11 cellular contexts compared by ENCODE assay signal in the genomic region with DNA sequence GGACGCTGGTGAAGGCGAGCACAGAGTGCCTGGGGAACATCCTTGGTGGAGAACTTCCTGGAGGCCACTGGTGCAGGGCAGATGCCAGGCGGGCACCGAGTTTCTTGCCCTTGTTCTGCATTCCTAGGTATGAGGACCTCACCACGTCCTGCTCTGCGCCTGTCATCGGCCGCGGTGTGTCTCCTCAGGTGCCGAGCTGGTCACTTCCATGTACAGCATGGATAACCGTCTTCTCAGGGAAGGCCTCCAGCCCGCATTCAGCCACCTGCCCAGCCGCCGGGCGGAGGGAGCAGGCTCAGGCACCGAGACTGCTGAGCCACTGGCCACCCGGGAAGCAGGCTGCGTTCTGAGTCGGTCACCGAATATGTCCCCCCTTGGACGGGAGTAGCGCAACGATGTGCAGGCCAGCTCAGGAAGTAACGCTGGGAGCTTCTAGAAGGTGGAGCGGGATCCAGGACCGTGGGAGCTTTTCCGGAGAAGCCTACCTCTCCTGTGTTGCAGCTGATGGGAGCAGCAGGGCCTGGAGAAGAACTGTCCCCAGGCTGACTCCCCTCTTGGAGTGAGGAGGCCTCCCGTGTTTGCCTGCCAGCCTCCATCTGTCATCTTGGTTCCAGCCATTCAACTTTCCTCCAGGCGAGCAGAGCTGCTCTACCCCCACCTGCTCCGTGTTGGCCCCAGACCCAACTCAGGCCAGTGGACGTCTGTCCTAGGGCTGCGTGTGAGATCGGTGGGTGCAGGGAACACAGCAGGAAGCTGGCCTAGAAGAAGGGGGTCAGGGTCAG. TPM values are rescaled to one million over a fixed set of nuclear protein-coding genes. Genes with fewer than 3 reads are reported as not detected.
A peak's percentile ranks its signal among the peaks of the same experiment; 100 is the strongest.
DNase-seq lines count a peak whose midpoint lies in the region; ATAC-seq, FAIRE-seq and TF ChIP-seq lines count a peak whose summit lies in the region.
"Had no signal": no experiment of that assay in that cellular context is flagged by ENCODE, and none has a peak within 500 bp of the region (broad histone marks: within the 10 kb centered on the region; RNA-seq: fewer than 3 reads in every experiment).

No MANE protein-coding gene starts in this region.

- TF ChIP-seq RAD21 in K562 (CRISPR knock-in tag; conservative IDR thresholded peaks at IDR 0.05 in 1 of 2, IDR thresholded peaks at IDR 0.05 in 1 of 2): no peak

- intact Hi-C loops in Caco-2 (cut with micrococcal nuclease; ENCODE audit: unreplicated experiment): no loop called here
- intact Hi-C loops in K562 (cut with micrococcal nuclease): no loop called here

- peaks cover 16% of the 10 kb centered on the region; the same call in 1 of the 2 replicates for H4K20me1 ChIP-seq in K562 (replicated peaks; ENCODE audit: control insufficient read depth, insufficient read depth, low read length)

- H2AFZ ChIP-seq in K562 (ENCODE audit: low read depth, low read length): no peak overlapping the region

- no peak overlapping the region for H3K4me2 ChIP-seq in K562 (ENCODE audit: insufficient read depth, low read length)

- no peak for FAIRE-seq in K562 (lab: Jason Lieb, UNC)
- FAIRE-seq: endometrium had no signal

- peak; percentile 19 for DNase-seq in NCI-H345 treated with DMSO at 0.1 percent for 48 hours (lab: John Stamatoyannopoulos, UW; ENCODE audit: unreplicated experiment)
- no peak for DNase-seq in NCI-H345 (lab: John Stamatoyannopoulos, UW)
- DNase-seq in Caco-2: no peak
- no peak for DNase-seq in K562 (ENCODE audit: extremely low read depth in 1 of 4, low spot score in 3 of 4)
- DNase-seq in natural killer cell treated with Interleukin-12 subunit alpha and Interleukin-12 subunit beta and Interleukin-15 and Interleukin-18, amount 100 ng/mL, for 72 hours (ENCODE audit: low spot score): no peak
- DNase-seq in DMS79 treated with DMSO at 0.1 percent for 48 hours (lab: John Stamatoyannopoulos, UW): no peak
- DNase-seq in activated gamma-delta T cell (lab: John Stamatoyannopoulos, UW): no peak
- DNase-seq: MG63 had no signal

- 76% methylated on average over 27 of the region's 33 CpGs for WGBS in K562 (ENCODE audit: insufficient coverage, low coverage, missing lambda C conversion rate)

- peaks cover 22% of the 10 kb centered on the region for H3K4me1 ChIP-seq in Caco-2
- peaks cover 13 to 68% of the 10 kb centered on the region in 2 experiments for H3K4me1 ChIP-seq in K562 (replicated peaks in 1 of 2; ENCODE audit: control insufficient read depth in 2 of 2, insufficient read depth in 2 of 2, low read length in 2 of 2)

- in situ Hi-C loops in K562 (cut with MboI): no loop called here

- H3K9ac ChIP-seq in K562 (ENCODE audit: insufficient read depth in 1 of 2, low read depth in 2 of 2, low read length in 2 of 2): no peak overlapping the region

- H3K4me3 ChIP-seq in Caco-2 (ENCODE audit: low read depth, low read length): no peak overlapping the region
- H3K4me3 ChIP-seq in K562: no peak overlapping the region

- POLR2A ChIA-PET in Caco-2 (lab: Charles Lee) (interaction anchor here (2.2 kb wide), 1 partner anchor 11 kb away, joined by 8 read pairs; no protein-coding TSS in a partner anchor), K562 (lab: Yijun Ruan, JAX) (interaction anchor here (0.6 to 1.1 kb wide), 6 partner anchors 14 to 1822 kb away, joined by 3 to 4 read pairs (median 3); no protein-coding TSS in a partner anchor)

- H3K27me3 ChIP-seq in Caco-2 (replicated peaks; ENCODE audit: control insufficient read depth, insufficient read depth, low read length) (no peaks in the 10 kb centered on the region), K562 (ENCODE audit: control insufficient read depth in 2 of 2, insufficient read depth in 2 of 2, low read length in 2 of 2) (no peaks in the 10 kb centered on the region)
- H3K27me3 ChIP-seq: MG63 had no signal

- no peaks in the 10 kb centered on the region for H3K9me3 Mint-ChIP-seq in Caco-2 (ENCODE audit: unreplicated experiment)
- no peaks in the 10 kb centered on the region for H3K9me3 Mint-ChIP-seq in natural killer cell treated with Interleukin-12 subunit alpha and Interleukin-12 subunit beta and Interleukin-15 and Interleukin-18, amount 100 ng/mL, for 72 hours
- H3K9me3 Mint-ChIP-seq: activated naive CD4-positive, alpha-beta T cell treated with anti-CD3 and anti-CD28 coated beads, Interleukin-2, amount 50 U/mL, for 72 hours had no signal

- peak overlapping the region; percentile 79 for H3K4me3 Mint-ChIP-seq in Caco-2 (ENCODE audit: unreplicated experiment)
- H3K4me3 Mint-ChIP-seq in natural killer cell treated with Interleukin-12 subunit alpha and Interleukin-12 subunit beta and Interleukin-15 and Interleukin-18, amount 100 ng/mL, for 72 hours: peak overlapping the region; percentile 65

- CTCF ChIA-PET in Caco-2 (lab: Charles Lee): interaction anchor here (0.8 to 1.6 kb wide), 2 partner anchors 11 to 12 kb away, joined by 3 to 4 read pairs; no protein-coding TSS in a partner anchor
- CTCF ChIA-PET in K562 (lab: Yijun Ruan, JAX; ENCODE audit: low intra/inter-chr PET ratio): no interaction called here

- no TSS peak for BruUV-seq in Caco-2 (replicated peaks; lab: Mats Ljungman, UMichigan)
- BruUV-seq in K562 (replicated peaks; lab: Mats Ljungman, UMichigan): TSS peak; percentile 34

- H3K36me3 ChIP-seq in Caco-2 (ENCODE audit: control insufficient read depth, insufficient read depth, low read length) (no peaks in the 10 kb centered on the region), K562 (ENCODE audit: control insufficient read depth, insufficient read depth, low read length) (peaks cover 14% of the 10 kb centered on the region; the same call in 2 of the 3 replicates)

- no peaks in the 10 kb centered on the region for H3K9me1 ChIP-seq in K562 (ENCODE audit: control insufficient read depth, insufficient read depth, low read length)

- peaks cover 41% of the 10 kb centered on the region for H3K36me3 Mint-ChIP-seq in Caco-2 (ENCODE audit: insufficient read depth, unreplicated experiment)
- H3K36me3 Mint-ChIP-seq in natural killer cell treated with Interleukin-12 subunit alpha and Interleukin-12 subunit beta and Interleukin-15 and Interleukin-18, amount 100 ng/mL, for 72 hours: no peaks in the 10 kb centered on the region
- H3K36me3 Mint-ChIP-seq: activated naive CD4-positive, alpha-beta T cell treated with anti-CD3 and anti-CD28 coated beads, Interleukin-2, amount 50 U/mL, for 72 hours had no signal

- H3K4me1 Mint-ChIP-seq in Caco-2 (ENCODE audit: low read depth, unreplicated experiment): peaks cover 36% of the 10 kb centered on the region
- peaks cover 6% of the 10 kb centered on the region in 2 donors for H3K4me1 Mint-ChIP-seq in natural killer cell treated with Interleukin-12 subunit alpha and Interleukin-12 subunit beta and Interleukin-15 and Interleukin-18, amount 100 ng/mL, for 72 hours (ENCODE audit: low read depth in 2 of 2)

- H3K27ac Mint-ChIP-seq in Caco-2 (ENCODE audit: unreplicated experiment): no peak overlapping the region
- no peak overlapping the region for H3K27ac Mint-ChIP-seq in natural killer cell treated with Interleukin-12 subunit alpha and Interleukin-12 subunit beta and Interleukin-15 and Interleukin-18, amount 100 ng/mL, for 72 hours
- H3K27ac Mint-ChIP-seq: activated naive CD4-positive, alpha-beta T cell treated with anti-CD3 and anti-CD28 coated beads, Interleukin-2, amount 50 U/mL, for 72 hours had no signal

- H3K27ac ChIP-seq in K562 (ENCODE audit: extremely low read depth, low read depth, low read length): no peak overlapping the region

- TF ChIP-seq CTCF in Caco-2 (IDR thresholded peaks at IDR 0.05; ENCODE audit: insufficient read depth in 1 of 2, low read depth in 1 of 2, low read length in 1 of 2, severe bottlenecking in 1 of 2, unreplicated experiment in 1 of 2) (no peak), K562 (IDR thresholded peaks at IDR 0.05 in 2 of 3, conservative IDR thresholded peaks at IDR 0.05 in 1 of 3; ENCODE audit: insufficient read depth in 2 of 3, low read depth in 1 of 3, low read length in 3 of 3) (no peak)

- ATAC-seq in K562 (no peak), GM18909 (IDR thresholded peaks at IDR 0.05; ENCODE audit: poor library complexity, unreplicated experiment) (no peak)
- ATAC-seq in natural killer cell treated with Interleukin-12 subunit alpha and Interleukin-12 subunit beta and Interleukin-15 and Interleukin-18, amount 100 ng/mL, for 72 hours: no peak
- ATAC-seq: activated naive CD4-positive, alpha-beta T cell treated with anti-CD3 and anti-CD28 coated beads, Interleukin-2, amount 50 U/mL, for 72 hours had no signal

- TF ChIP-seq EP300 in K562 (IDR thresholded peaks at IDR 0.05; ENCODE audit: low read length): no peak

- H3K9me3 ChIP-seq in Caco-2 (no peaks in the 10 kb centered on the region), K562 (replicated peaks; ENCODE audit: control insufficient read depth, insufficient read depth, low read depth, low read length) (no peaks in the 10 kb centered on the region)
- H3K9me3 ChIP-seq: MG63 had no signal

- peaks cover 30% of the 10 kb centered on the region for H3K79me2 ChIP-seq in K562 (ENCODE audit: control insufficient read depth, insufficient read depth, low read length)

- no peak for TF ChIP-seq POLR2A in K562 (conservative IDR thresholded peaks at IDR 0.05)

- H3K27me3 Mint-ChIP-seq in Caco-2 (ENCODE audit: insufficient read depth, unreplicated experiment): no peaks in the 10 kb centered on the region
- H3K27me3 Mint-ChIP-seq in natural killer cell treated with Interleukin-12 subunit alpha and Interleukin-12 subunit beta and Interleukin-15 and Interleukin-18, amount 100 ng/mL, for 72 hours: peaks cover 8 to 12% of the 10 kb centered on the region in 2 donors

RNA-seq across cellular contexts. Expression of a gene that starts 2.1 kb away (rescaled TPM):
- total RNA-seq in Caco-2 (2022) (52.6 and 57.7 TPM in 2 replicates), K562 (2014; rRNA removed) (26.7 and 31.9 TPM in 2 replicates), K562 (2014; rRNA removed; fragmentation: Illumina TruSeq; extraction: Trizol) (14.2 and 17.7 TPM in 2 replicates), K562 (2015; rRNA removed; fragmentation: Illumina TruSeq; extraction: Trizol) (18.4 and 21.2 TPM in 2 replicates), K562 (2021) (44.7 and 51.6 TPM in 2 replicates)
- total RNA-seq in K562 (2011; cell fraction: chromatin; rRNA removed; ENCODE audit: low replicate concordance): 69.8 and 141 TPM in 2 replicates
- total RNA-seq in K562 (2011; cell fraction: nucleolus; rRNA removed): 54.5 and 61.0 TPM in 2 replicates
- total RNA-seq in K562 (2011; cell fraction: nucleoplasm; rRNA removed): 40.5 and 42.0 TPM in 2 replicates
- polyA plus RNA-seq in K562 (2011; rRNA removed) (9.8 and 13.6 TPM in 2 replicates), K562 (2014; fragmentation: Illumina TruSeq; extraction: Trizol) (20.7 and 30.0 TPM in 2 replicates), K562 (2014; fragmentation: Nextera tagmentation; extraction: Ambion mirVana) (1 to 10 TPM; 2.3 to 2.4 TPM), K562 (2014; rRNA removed) (17.3 and 23.2 TPM in 2 replicates)
- polyA plus RNA-seq in K562 (2011; cell fraction: cytosol; rRNA removed): 9.8 and 28.7 TPM in 2 replicates
- polyA plus RNA-seq in K562 (2011; cell fraction: nucleus; rRNA removed): 37.7 and 77.3 TPM in 2 replicates
- 37.1 and 42.6 TPM in 2 replicates for polyA plus RNA-seq in K562 (2012)
- 11.9 and 13.6 TPM in 2 replicates for polyA minus RNA-seq in K562 (2011; rRNA and poly(A)+ RNA removed)
- polyA minus RNA-seq in K562 (2011; cell fraction: cytosol; rRNA and poly(A)+ RNA removed): 22.8 and 24.8 TPM in 2 replicates
- 38.3 and 38.6 TPM in 2 replicates for polyA minus RNA-seq in K562 (2011; cell fraction: nucleus; rRNA and poly(A)+ RNA removed)
- 1 to 10 TPM; 7.3 to 9.6 TPM for total RNA-seq in natural killer cell treated with Interleukin-12 subunit alpha and Interleukin-12 subunit beta and Interleukin-15 and Interleukin-18, amount 100 ng/mL, for 72 hours

RNA-seq across cellular contexts. Expression of a gene that starts 41.2 kb away (rescaled TPM):
- total RNA-seq in Caco-2 (2022) (20.1 and 23.2 TPM in 2 replicates), K562 (2014; rRNA removed) (10.3 and 12.9 TPM in 2 replicates), K562 (2014; rRNA removed; fragmentation: Illumina TruSeq; extraction: Trizol) (14.4 and 15.7 TPM in 2 replicates), K562 (2015; rRNA removed; fragmentation: Illumina TruSeq; extraction: Trizol) (12.7 and 13.8 TPM in 2 replicates), K562 (2021) (25.6 and 26.8 TPM in 2 replicates)
- 33.8 and 66.2 TPM in 2 replicates for total RNA-seq in K562 (2011; cell fraction: chromatin; rRNA removed; ENCODE audit: low replicate concordance)
- total RNA-seq in K562 (2011; cell fraction: nucleolus; rRNA removed): 40.5 and 47.9 TPM in 2 replicates
- total RNA-seq in K562 (2011; cell fraction: nucleoplasm; rRNA removed): 22.9 and 24.6 TPM in 2 replicates
- polyA plus RNA-seq in K562 (2011; rRNA removed) (8.0 and 13.4 TPM in 2 replicates), K562 (2014; fragmentation: Illumina TruSeq; extraction: Trizol) (11.4 and 15.5 TPM in 2 replicates), K562 (2014; fragmentation: Nextera tagmentation; extraction: Ambion mirVana) (1 to 10 TPM in 1 of 2 experiments, under 1 TPM in 1; 0.25 to 1.8 TPM), K562 (2014; rRNA removed) (28.3 and 30.4 TPM in 2 replicates)
- 10.5 and 35.5 TPM in 2 replicates for polyA plus RNA-seq in K562 (2011; cell fraction: cytosol; rRNA removed)
- polyA plus RNA-seq in K562 (2011; cell fraction: nucleus; rRNA removed): 10.7 and 20.1 TPM in 2 replicates
- 13.7 and 20.1 TPM in 2 replicates for polyA plus RNA-seq in K562 (2012)
- polyA minus RNA-seq in K562 (2011; rRNA and poly(A)+ RNA removed): 11.2 and 15.9 TPM in 2 replicates
- 5.0 and 8.7 TPM in 2 replicates for polyA minus RNA-seq in K562 (2011; cell fraction: cytosol; rRNA and poly(A)+ RNA removed)
- 13.5 and 13.7 TPM in 2 replicates for polyA minus RNA-seq in K562 (2011; cell fraction: nucleus; rRNA and poly(A)+ RNA removed)
- 10 to 100 TPM; 33.1 to 43.7 TPM for total RNA-seq in natural killer cell treated with Interleukin-12 subunit alpha and Interleukin-12 subunit beta and Interleukin-15 and Interleukin-18, amount 100 ng/mL, for 72 hours
